ENCODE assay signal across 9 cellular contexts in genomic region chr5:122091942-122092600, GRCh38. TPM values are rescaled to one million over a fixed set of nuclear protein-coding genes. Genes with fewer than 3 reads are reported as not detected.
DNase-seq lines count a peak whose midpoint lies in the region; ATAC-seq and TF ChIP-seq lines count a peak whose summit lies in the region.
"Had no signal": no experiment of that assay in that cellular context is flagged by ENCODE, and none has a peak within 500 bp of the region (broad histone marks: within the 10 kb centered on the region; RNA-seq: fewer than 3 reads in every experiment).

No MANE protein-coding gene starts in this region.

- TF ChIP-seq CTCF in GM06990 (IDR thresholded peaks at IDR 0.05; ENCODE audit: insufficient read depth, low read length, poor library complexity, severe bottlenecking) (peak; percentile 24), epithelial cell of esophagus (IDR thresholded peaks at IDR 0.05; ENCODE audit: insufficient read depth, low read depth, low read length, missing control alignments) (peak; percentile 72), psoas muscle (IDR thresholded peaks at IDR 0.05) (peak; percentile 21), CD14-positive monocyte (IDR thresholded peaks at IDR 0.05) (no peak)

- H3K27ac Mint-ChIP-seq in CD14-positive monocyte = no peak overlapping the region

- H3K4me1 ChIP-seq in psoas muscle = no peaks in the 10 kb centered on the region

- 41 to 51% (median 43%) methylated on average over 9 of the region's 9 CpGs for WGBS in psoas muscle, 3 donors

- H3K27me3 Mint-ChIP-seq in CD14-positive monocyte (ENCODE audit: low read depth in 3 of 3) = peaks cover 0 to 7% (median 3%) of the 10 kb centered on the region in 3 donors

- no peaks in the 10 kb centered on the region for H3K4me1 Mint-ChIP-seq in CD14-positive monocyte

- no peak for ATAC-seq in psoas muscle
- no peak for ATAC-seq in HG03175 (IDR thresholded peaks at IDR 0.05; ENCODE audit: unreplicated experiment)

- H3K4me3 Mint-ChIP-seq in CD14-positive monocyte = no peak overlapping the region

- peaks cover 0 to 3% (median 0%) of the 10 kb centered on the region in 7 donors for H3K9me3 Mint-ChIP-seq in CD14-positive monocyte

- DNase-seq in GM06990 (ENCODE audit: extremely low read depth, insufficient read length) (no peak), NCI-H460 (ENCODE audit: extremely low read depth, low read depth) (peak; percentile 19), epithelial cell of esophagus (ENCODE audit: low read depth) (peak; percentile 66), psoas muscle (no peak), CD14-positive monocyte (ENCODE audit: low spot score) (no peak), cerebellum (ENCODE audit: low spot score) (no peak)
- DNase-seq in activated effector memory CD4-positive, alpha-beta T cell treated with anti-CD3 and anti-CD28 coated beads, Interleukin-2, amount 50 U/mL, for 16 hours = no peak
- DNase-seq: activated CD4-positive, alpha-beta T cell treated with anti-CD3 and anti-CD28 coated beads for 48 hours had no signal

- no peak overlapping the region for H3K27ac ChIP-seq in psoas muscle

- no peaks in the 10 kb centered on the region for H3K36me3 Mint-ChIP-seq in CD14-positive monocyte

- H3K9me3 ChIP-seq in psoas muscle = no peaks in the 10 kb centered on the region

- H3K27me3 ChIP-seq in GM06990 (replicated peaks; ENCODE audit: control insufficient read depth, insufficient read depth, low read length) = no peaks in the 10 kb centered on the region
- H3K27me3 ChIP-seq in psoas muscle (ENCODE audit: insufficient read depth in 3 of 3, low read length in 2 of 3) = peaks cover 0 to 3% (median 0%) of the 10 kb centered on the region in 3 donors

- H3K36me3 ChIP-seq in GM06990 (ENCODE audit: control insufficient read depth, insufficient read depth, low read length) (no peaks in the 10 kb centered on the region), psoas muscle (ENCODE audit: insufficient read depth in 1 of 2, low read depth in 1 of 2) (no peaks in the 10 kb centered on the region)

- H3K4me3 ChIP-seq in GM06990 (replicated peaks; ENCODE audit: low read depth, low read length) = no peak overlapping the region
- no peak overlapping the region for H3K4me3 ChIP-seq in epithelial cell of esophagus (ENCODE audit: low read length)
- no peak overlapping the region for H3K4me3 ChIP-seq in psoas muscle

- intact Hi-C loops in psoas muscle (cut with DNase I) = no loop called here
- intact Hi-C loops in CD14-positive monocyte (cut with micrococcal nuclease) = no loop called here

RNA-seq across cellular contexts. Expression of gene LOX, which starts 14.0 kb away (rescaled TPM):
- 0.29 and 0.30 TPM in 2 replicates for total RNA-seq in NCI-H460 (2014; rRNA removed; shearing (Covaris generic))
- not detected in 2 replicates for polyA plus RNA-seq in NCI-H460 (2014; cell fraction: nucleus; rRNA removed)
- total RNA-seq in psoas muscle = 1 to 10 TPM; 1.6 to 4.9 (median 3.5) TPM
- polyA plus RNA-seq in psoas muscle = 1 to 10 TPM in 1 of 3 donors, under 1 TPM in 2; 0.51 to 1.3 (median 0.68) TPM
- polyA plus RNA-seq in CD14-positive monocyte = not detected
- 3.3 TPM for total RNA-seq in cerebellum

RNA-seq across cellular contexts. Expression of gene ZNF474, which starts 37.3 kb away (rescaled TPM):
- total RNA-seq in NCI-H460 (2014; rRNA removed; shearing (Covaris generic)) = 0.22 TPM in 1 of 2 replicates, not detected in the other
- 5.0 TPM in 1 of 2 replicates, not detected in the other for polyA plus RNA-seq in NCI-H460 (2014; cell fraction: nucleus; rRNA removed)
- total RNA-seq in psoas muscle = under 1 TPM in 3 of 4 donors, not detected in 1; 0.12 to 0.77 (median 0.18) TPM
- polyA plus RNA-seq in psoas muscle = under 1 TPM in 2 of 3 donors, not detected in 1; 0.05 to 0.16 TPM
- not detected for polyA plus RNA-seq in CD14-positive monocyte
- 2.4 TPM for total RNA-seq in cerebellum

Comparison
In these comparisons a context has a peak if more than half of its experiments do, and no peak if none do; other contexts are left out.
1. DNase-seq: peak in NCI-H460 (single experiment) and epithelial cell of esophagus (single experiment); none in GM06990 (single experiment), psoas muscle (0 of 2), CD14-positive monocyte (single experiment), activated effector memory CD4-positive, alpha-beta T cell treated with anti-CD3 and anti-CD28 coated beads, Interleukin-2, amount 50 U/mL, for 16 hours (single experiment) and cerebellum (single experiment).